In the genomic region with DNA sequence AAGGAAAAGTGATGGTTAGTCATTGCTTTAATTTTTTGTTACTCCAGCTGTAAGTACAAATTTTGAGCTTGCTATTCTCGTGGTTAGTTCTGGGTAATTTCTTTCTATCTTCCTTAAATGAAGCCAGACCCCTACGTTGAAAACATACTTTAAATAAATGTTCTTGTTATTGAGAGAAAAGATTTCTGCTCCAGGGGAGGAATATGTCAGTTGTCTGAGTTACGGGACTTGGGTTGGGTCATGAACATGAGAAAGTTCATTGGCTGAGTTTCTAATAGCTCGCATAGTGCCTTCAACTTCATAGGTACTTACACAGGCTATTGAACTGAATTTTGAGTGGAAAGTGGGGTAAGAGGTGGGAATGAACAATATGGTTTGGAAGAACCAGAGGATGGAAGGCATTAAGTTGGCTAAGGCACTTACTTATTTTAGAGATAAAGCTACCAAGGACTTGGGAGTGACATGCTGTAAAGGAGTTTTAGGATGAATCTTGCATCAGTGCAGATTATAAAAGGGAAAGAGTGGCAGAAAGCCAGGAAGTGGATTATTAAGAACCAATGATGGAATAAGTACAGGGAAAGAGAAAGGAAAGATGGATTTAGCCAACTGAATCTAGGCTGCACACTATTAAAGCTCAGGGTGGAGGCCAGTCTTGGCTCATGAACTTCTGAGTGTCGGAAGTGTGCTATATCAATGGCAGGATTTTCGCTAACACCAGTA, we compare ENCODE assay signal across 8 cellular contexts. TPM values are rescaled to one million over a fixed set of nuclear protein-coding genes. Genes with fewer than 3 reads are reported as not detected.
DNase-seq lines count a peak whose midpoint lies in the region; TF ChIP-seq lines count a peak whose summit lies in the region.

No MANE protein-coding gene starts in this region.

- TF ChIP-seq CTCF in stomach (IDR thresholded peaks at IDR 0.05) = no peak

- DNase-seq in activated T-cell treated with anti-CD3 and anti-CD28 coated beads, Interleukin-2, amount 50 U/mL, for 24 hours = no peak
- no peak for DNase-seq in activated T-cell treated with anti-CD3 and anti-CD28 coated beads, Interleukin-2, amount 50 U/mL, for 1 hour
- DNase-seq in activated T-helper 1 cell treated with anti-CD3 and anti-CD28 coated beads, Interleukin-12 subunit alpha, Interleukin-12 subunit beta, Interleukin-2, Interleukin-4 antibody, amounts not matched to agents 30 ng/mL and 10 ng/mL and 1 ng/mL, durations not matched to agents 14 hours and 24 hours and 36 hours (ENCODE audit: low spot score) = no peak
- no peak for DNase-seq in stomach
- no peak for DNase-seq in NCI-H1092 treated with DMSO at 0.1 percent for 48 hours (lab: John Stamatoyannopoulos, UW)
- DNase-seq in HuH-7.5 (ENCODE audit: low spot score) = no peak
- DNase-seq in nucleus accumbens (lab: John Stamatoyannopoulos, UW) = no peak

- peaks cover 7% of the 10 kb centered on the region for H3K4me1 ChIP-seq in iPS-15b (ENCODE audit: control insufficient read depth, insufficient read depth, low read length)
- peaks cover 17 to 44% (median 39%) of the 10 kb centered on the region in 4 donors for H3K4me1 ChIP-seq in stomach

- peak overlapping the region; percentile 99 for H3K9ac ChIP-seq in iPS-15b (ENCODE audit: low read depth, low read length)

- peak overlapping the region in 4 of 5 donors; percentile 7 to 88 (median 48) for H3K27ac ChIP-seq in stomach

- 57 to 68% (median 58%) methylated on average over 6 of the region's 6 CpGs for WGBS in stomach, 5 donors

- intact Hi-C loops in activated T-helper 1 cell treated with anti-CD3 and anti-CD28 coated beads, Interleukin-12 subunit alpha, Interleukin-12 subunit beta, Interleukin-2, Interleukin-4 antibody, amounts not matched to agents 30 ng/mL and 10 ng/mL and 1 ng/mL, durations not matched to agents 14 hours and 24 hours and 36 hours (cut with micrococcal nuclease) = loop anchor here (5.0 to 10.0 kb wide), 2 partner anchors 753 to 1049 kb away; a partner anchor contains a TSS
- intact Hi-C loops in stomach (cut with DNase I; ENCODE audit: low total_unique reads) = no loop called here

- peaks cover 73% of the 10 kb centered on the region for H3K36me3 Mint-ChIP-seq in activated T-cell treated with anti-CD3 and anti-CD28 coated beads, Interleukin-2, amount 50 U/mL, for 24 hours (ENCODE audit: low read depth)
- H3K36me3 Mint-ChIP-seq in activated T-helper 1 cell treated with anti-CD3 and anti-CD28 coated beads, Interleukin-12 subunit alpha, Interleukin-12 subunit beta, Interleukin-2, Interleukin-4 antibody, amounts not matched to agents 30 ng/mL and 10 ng/mL and 1 ng/mL, durations not matched to agents 14 hours and 24 hours and 36 hours (ENCODE audit: low read depth) = peaks cover 56% of the 10 kb centered on the region

- H3K27me3 ChIP-seq in iPS-15b (ENCODE audit: control insufficient read depth, insufficient read depth, low read length) = no peaks in the 10 kb centered on the region
- H3K27me3 ChIP-seq in stomach = no peaks in the 10 kb centered on the region

- H3K9me3 ChIP-seq in iPS-15b (ENCODE audit: control insufficient read depth, insufficient read depth, low read length) = no peaks in the 10 kb centered on the region
- H3K9me3 ChIP-seq in stomach = no peaks in the 10 kb centered on the region

- H3K9me3 Mint-ChIP-seq in activated T-cell treated with anti-CD3 and anti-CD28 coated beads, Interleukin-2, amount 50 U/mL, for 24 hours = no peaks in the 10 kb centered on the region
- no peaks in the 10 kb centered on the region for H3K9me3 Mint-ChIP-seq in activated T-helper 1 cell treated with anti-CD3 and anti-CD28 coated beads, Interleukin-12 subunit alpha, Interleukin-12 subunit beta, Interleukin-2, Interleukin-4 antibody, amounts not matched to agents 30 ng/mL and 10 ng/mL and 1 ng/mL, durations not matched to agents 14 hours and 24 hours and 36 hours

- H3K36me3 ChIP-seq in iPS-15b (ENCODE audit: control insufficient read depth, insufficient read depth, low read length) (peaks cover 50% of the 10 kb centered on the region), stomach (peaks cover 37 to 52% (median 51%) of the 10 kb centered on the region in 4 donors)

- peaks cover 53% of the 10 kb centered on the region for H3K4me1 Mint-ChIP-seq in activated T-cell treated with anti-CD3 and anti-CD28 coated beads, Interleukin-2, amount 50 U/mL, for 24 hours (ENCODE audit: low read depth)
- peaks cover 55% of the 10 kb centered on the region for H3K4me1 Mint-ChIP-seq in activated T-helper 1 cell treated with anti-CD3 and anti-CD28 coated beads, Interleukin-12 subunit alpha, Interleukin-12 subunit beta, Interleukin-2, Interleukin-4 antibody, amounts not matched to agents 30 ng/mL and 10 ng/mL and 1 ng/mL, durations not matched to agents 14 hours and 24 hours and 36 hours (ENCODE audit: low read depth)

- no peak for TF ChIP-seq EP300 in stomach (IDR thresholded peaks at IDR 0.05)

- H3K4me3 ChIP-seq in iPS-15b (ENCODE audit: low read depth, low read length) = peak overlapping the region; percentile 56
- peak overlapping the region; percentile 58 to 93 (median 70) for H3K4me3 ChIP-seq in stomach

- H3K27ac Mint-ChIP-seq in activated T-cell treated with anti-CD3 and anti-CD28 coated beads, Interleukin-2, amount 50 U/mL, for 24 hours = peak overlapping the region; percentile 98
- peak overlapping the region; percentile 94 for H3K27ac Mint-ChIP-seq in activated T-helper 1 cell treated with anti-CD3 and anti-CD28 coated beads, Interleukin-12 subunit alpha, Interleukin-12 subunit beta, Interleukin-2, Interleukin-4 antibody, amounts not matched to agents 30 ng/mL and 10 ng/mL and 1 ng/mL, durations not matched to agents 14 hours and 24 hours and 36 hours

- no peak for TF ChIP-seq POLR2A in stomach (IDR thresholded peaks at IDR 0.05)

- H3K4me3 Mint-ChIP-seq in activated T-cell treated with anti-CD3 and anti-CD28 coated beads, Interleukin-2, amount 50 U/mL, for 24 hours = peak overlapping the region; percentile 87
- peak overlapping the region; percentile 90 for H3K4me3 Mint-ChIP-seq in activated T-helper 1 cell treated with anti-CD3 and anti-CD28 coated beads, Interleukin-12 subunit alpha, Interleukin-12 subunit beta, Interleukin-2, Interleukin-4 antibody, amounts not matched to agents 30 ng/mL and 10 ng/mL and 1 ng/mL, durations not matched to agents 14 hours and 24 hours and 36 hours

- H3K27me3 Mint-ChIP-seq in activated T-cell treated with anti-CD3 and anti-CD28 coated beads, Interleukin-2, amount 50 U/mL, for 24 hours = no peaks in the 10 kb centered on the region
- no peaks in the 10 kb centered on the region for H3K27me3 Mint-ChIP-seq in activated T-helper 1 cell treated with anti-CD3 and anti-CD28 coated beads, Interleukin-12 subunit alpha, Interleukin-12 subunit beta, Interleukin-2, Interleukin-4 antibody, amounts not matched to agents 30 ng/mL and 10 ng/mL and 1 ng/mL, durations not matched to agents 14 hours and 24 hours and 36 hours (ENCODE audit: insufficient read depth)

RNA-seq across cellular contexts. Expression of a gene that starts 1.4 kb away (rescaled TPM):
- total RNA-seq in activated T-helper 1 cell treated with anti-CD3 and anti-CD28 coated beads, Interleukin-12 subunit alpha, Interleukin-12 subunit beta, Interleukin-2, Interleukin-4 antibody, amounts not matched to agents 30 ng/mL and 10 ng/mL and 1 ng/mL, durations not matched to agents 14 hours and 24 hours and 36 hours = 1,750 and 1,765 TPM in 2 replicates
- 1,000 to 10,000 TPM in 1 of 5 donors, 100 to 1,000 TPM in 4; 346 to 1,202 (median 723) TPM for total RNA-seq in stomach
- 1,000 to 10,000 TPM; 1,543 to 2,119 (median 2,100) TPM for polyA plus RNA-seq in stomach

RNA-seq across cellular contexts. Expression of a gene that starts 24.8 kb away (rescaled TPM):
- 40.0 and 43.1 TPM in 2 replicates for total RNA-seq in activated T-helper 1 cell treated with anti-CD3 and anti-CD28 coated beads, Interleukin-12 subunit alpha, Interleukin-12 subunit beta, Interleukin-2, Interleukin-4 antibody, amounts not matched to agents 30 ng/mL and 10 ng/mL and 1 ng/mL, durations not matched to agents 14 hours and 24 hours and 36 hours
- total RNA-seq in stomach = 100 to 1,000 TPM in 1 of 5 donors, 10 to 100 TPM in 4; 14.7 to 119 (median 23.3) TPM
- 10 to 100 TPM; 28.4 to 41.4 (median 29.5) TPM for polyA plus RNA-seq in stomach

RNA-seq across cellular contexts. Expression of a gene that starts 59.5 kb away (rescaled TPM):
- total RNA-seq in activated T-helper 1 cell treated with anti-CD3 and anti-CD28 coated beads, Interleukin-12 subunit alpha, Interleukin-12 subunit beta, Interleukin-2, Interleukin-4 antibody, amounts not matched to agents 30 ng/mL and 10 ng/mL and 1 ng/mL, durations not matched to agents 14 hours and 24 hours and 36 hours = not detected in 2 replicates
- total RNA-seq in stomach = under 1 TPM in 3 of 5 donors, not detected in 2; 0.29 to 0.92 (median 0.58) TPM
- under 1 TPM in 1 of 3 donors, not detected in 2; 0.06 TPM for polyA plus RNA-seq in stomach
